ENCODE assay signal across 11 cellular contexts in genomic region chr4:129008096-129008495, GRCh38.
"Had no signal": no experiment of that assay in that cellular context is flagged by ENCODE, and none has a peak within 500 bp of the region (broad histone marks: within the 10 kb centered on the region; RNA-seq: fewer than 3 reads in every experiment).

No MANE protein-coding gene starts in this region.

- DNase-seq: GM23248, GOT3, H7, H9, HCEC 1CT, HFFc6 had no signal

- H3K4me2 ChIP-seq: GM23338 had no signal

- H3K9ac ChIP-seq: GM23248 had no signal

- H3K4me1 ChIP-seq: HAP-1 had no signal

- H3K9me3 ChIP-seq: HAP-1 had no signal

- H2AFZ ChIP-seq: GM23248, GM23338 had no signal

- FAIRE-seq: H1, H54 had no signal

- H3K36me3 ChIP-seq: HAP-1 had no signal

- H3K27ac ChIP-seq: GM23248 had no signal

- ATAC-seq: GM23338, HCT116 had no signal

- H3K4me3 ChIP-seq: GM23248, GM23338, HAP-1 had no signal
